Comparison of ENCODE assay signal across 8 cellular contexts in genomic region chr15:82986442-82986780, GRCh38. TPM values are rescaled to one million over a fixed set of nuclear protein-coding genes. Genes with fewer than 3 reads are reported as not detected.
DNase-seq lines count a peak whose midpoint lies in the region; ATAC-seq and TF ChIP-seq lines count a peak whose summit lies in the region.

No MANE protein-coding gene starts in this region.

- H3K4me1 ChIP-seq in Panc1 (ENCODE audit: control insufficient read depth, insufficient read depth, low read length) (peaks cover 5% of the 10 kb centered on the region), mucosa of rectum (ENCODE audit: control insufficient read depth in 2 of 2, insufficient read depth in 2 of 2, low read length in 2 of 2) (peaks cover 5 to 7% of the 10 kb centered on the region in 2 donors)

- peak overlapping the region; percentile 95 for H3K27ac Mint-ChIP-seq in dendritic cell treated with granulocyte-macrophage colony-stimulating factor and Interleukin-4, amounts not matched to agents 40 ng/mL and 50 ng/mL, for 4 days

- H3K4me1 Mint-ChIP-seq in dendritic cell treated with granulocyte-macrophage colony-stimulating factor and Interleukin-4, amounts not matched to agents 40 ng/mL and 50 ng/mL, for 4 days (ENCODE audit: low read depth), result peaks cover 20% of the 10 kb centered on the region

- ATAC-seq in HG02588 (IDR thresholded peaks at IDR 0.05; ENCODE audit: unreplicated experiment) (peak; percentile 24), Panc1 (peak; percentile 49)

- H3K36me3 Mint-ChIP-seq in dendritic cell treated with granulocyte-macrophage colony-stimulating factor and Interleukin-4, amounts not matched to agents 40 ng/mL and 50 ng/mL, for 4 days (ENCODE audit: low read depth), result peaks cover 56% of the 10 kb centered on the region

- peaks cover 13% of the 10 kb centered on the region for H3K36me3 ChIP-seq in Panc1 (ENCODE audit: control insufficient read depth, insufficient read depth, low read length)
- peaks cover 3 to 19% of the 10 kb centered on the region in 2 donors for H3K36me3 ChIP-seq in mucosa of rectum (ENCODE audit: control insufficient read depth in 2 of 2, insufficient read depth in 2 of 2, low read length in 2 of 2)

- H3K4me3 Mint-ChIP-seq in dendritic cell treated with granulocyte-macrophage colony-stimulating factor and Interleukin-4, amounts not matched to agents 40 ng/mL and 50 ng/mL, for 4 days, result peak overlapping the region; percentile 94

- peak overlapping the region; percentile 98 to 100 for H3K4me3 ChIP-seq in Panc1 (ENCODE audit: low read depth in 2 of 2, low read length in 2 of 2)
- peak overlapping the region; percentile 79 to 98 for H3K4me3 ChIP-seq in mucosa of rectum (ENCODE audit: low read length in 2 of 2)

- H3K27me3 ChIP-seq in Panc1 (ENCODE audit: control insufficient read depth, insufficient read depth, low read length) (no peaks in the 10 kb centered on the region), mucosa of rectum (ENCODE audit: control insufficient read depth in 2 of 2, insufficient read depth in 2 of 2, low read length in 2 of 2) (no peaks in the 10 kb centered on the region)

- CTCF ChIA-PET in Panc1 (lab: Charles Lee), result no interaction called here

- in situ Hi-C loops in Panc1 (cut with HindIII; ENCODE audit: low pct_unique_long_range_greater_than_20kb, low sequenced_read_pairs), result no loop called here

- peak overlapping the region; percentile 68 to 74 for H3K9ac ChIP-seq in mucosa of rectum (ENCODE audit: low read depth in 1 of 2, low read length in 2 of 2)

- POLR2A ChIA-PET in Panc1 (lab: Charles Lee), result interaction anchor here (0.7 kb wide), 1 partner anchor 417 kb away, joined by 3 read pairs; no protein-coding TSS in a partner anchor

- H3K27ac ChIP-seq in Panc1 (ENCODE audit: low read length), result peak overlapping the region; percentile 99
- peak overlapping the region; percentile 75 to 81 for H3K27ac ChIP-seq in mucosa of rectum (ENCODE audit: low read depth in 2 of 2, low read length in 2 of 2)

- intact Hi-C loops in Panc1 (cut with micrococcal nuclease; ENCODE audit: unreplicated experiment), result no loop called here
- intact Hi-C loops in dendritic cell treated with granulocyte-macrophage colony-stimulating factor and Interleukin-4, amounts not matched to agents 40 ng/mL and 50 ng/mL, for 4 days (cut with micrococcal nuclease), result loop anchor here (5.0 kb wide), 4 partner anchors 34 to 174 kb away; partner anchors contain the start of gene HOMER2

- no peaks in the 10 kb centered on the region for H3K9me3 ChIP-seq in Panc1 (ENCODE audit: control insufficient read depth, insufficient read depth, low read depth, low read length)
- no peaks in the 10 kb centered on the region for H3K9me3 ChIP-seq in mucosa of rectum (ENCODE audit: control insufficient read depth in 2 of 2, low read length in 2 of 2)

- no peaks in the 10 kb centered on the region for H3K27me3 Mint-ChIP-seq in dendritic cell treated with granulocyte-macrophage colony-stimulating factor and Interleukin-4, amounts not matched to agents 40 ng/mL and 50 ng/mL, for 4 days

- TF ChIP-seq CTCF in Panc1 (IDR thresholded peaks at IDR 0.05), result no peak

- TSS peak; percentile 92 for BruUV-seq in Panc1 (replicated peaks; lab: Mats Ljungman, UMichigan)

- DNase-seq in NCI-H1092 treated with DMSO at 0.1 percent for 48 hours (lab: John Stamatoyannopoulos, UW) (peak; percentile 19), NCI-H1092 (lab: John Stamatoyannopoulos, UW) (no peak), Panc1 (ENCODE audit: low read depth, low spot score) (no peak), retina (no peak), SHP77 treated with DMSO at 0.1 percent for 48 hours (lab: John Stamatoyannopoulos, UW) (no peak)

- no peaks in the 10 kb centered on the region for H3K9me3 Mint-ChIP-seq in dendritic cell treated with granulocyte-macrophage colony-stimulating factor and Interleukin-4, amounts not matched to agents 40 ng/mL and 50 ng/mL, for 4 days

RNA-seq across cellular contexts. Expression of gene RAMAC, which starts 0.4 kb away (rescaled TPM):
- 32.0 TPM for total RNA-seq in Panc1 (2021; ENCODE audit: unreplicated experiment)
- 24.0 TPM for polyA plus RNA-seq in Panc1 (2012; ENCODE audit: insufficient read length)

RNA-seq across cellular contexts. Expression of gene C15orf40, which starts 25.0 kb away (rescaled TPM):
- 21.1 TPM for total RNA-seq in Panc1 (2021; ENCODE audit: unreplicated experiment)
- polyA plus RNA-seq in Panc1 (2012; ENCODE audit: insufficient read length), result 25.6 TPM

RNA-seq across cellular contexts. Expression of gene HOMER2, which starts 33.9 kb away (rescaled TPM):
- 35.9 TPM for total RNA-seq in Panc1 (2021; ENCODE audit: unreplicated experiment)
- polyA plus RNA-seq in Panc1 (2012; ENCODE audit: insufficient read length), result 39.5 TPM
